Comparison of ENCODE assay signal across 19 cellular contexts in the genomic region with DNA sequence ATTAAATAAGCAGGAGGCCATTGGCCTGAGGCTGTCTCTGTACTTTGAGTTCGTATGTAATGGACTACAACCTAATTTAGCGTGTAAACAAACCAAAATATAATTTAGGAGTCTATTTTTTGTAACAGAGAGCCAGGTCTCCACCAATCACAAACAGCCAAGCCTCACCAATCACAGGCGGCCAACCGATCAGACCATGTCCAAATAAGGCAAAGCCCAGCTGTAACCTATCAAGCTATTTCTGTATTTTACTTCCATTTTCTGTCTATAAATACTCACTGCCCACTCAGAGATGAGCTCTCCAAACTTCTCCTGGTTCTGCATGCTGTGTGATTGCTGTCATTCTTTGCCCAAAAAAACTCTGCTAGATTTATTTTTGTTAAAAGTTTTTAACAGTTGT.
"Had no signal": no experiment of that assay in that cellular context is flagged by ENCODE, and none has a peak within 500 bp of the region (broad histone marks: within the 10 kb centered on the region; RNA-seq: fewer than 3 reads in every experiment).

No MANE protein-coding gene starts in this region.

- H3K27me3 ChIP-seq: gastrocnemius medialis, heart right ventricle, tibial artery, upper lobe of left lung, uterus had no signal

- H3K4me3 ChIP-seq: esophagus muscularis mucosa, gastrocnemius medialis, heart right ventricle, mucosa of descending colon, tibial artery, upper lobe of left lung, uterus had no signal

- H3K9me3 ChIP-seq: esophagus muscularis mucosa, gastrocnemius medialis, mucosa of descending colon, tibial artery, upper lobe of left lung, uterus had no signal

- DNase-seq: effector memory CD8-positive, alpha-beta T cell; gastrocnemius medialis; heart right ventricle; hypothalamus; islet precursor cell; mammary epithelial cell; mucosa of descending colon; naive thymus-derived CD8-positive, alpha-beta T cell; posterior cingulate gyrus; small intestine; stimulated activated CD4-positive, alpha-beta T cell treated with anti-CD3 and anti-CD28 coated beads, Interleukin-12 subunit alpha, Interleukin-12 subunit beta, amount 100 ng/mL, for 4 hours; stimulated activated CD4-positive, alpha-beta T cell treated with anti-CD3 and anti-CD28 coated beads, Interleukin-2, amount 100 ng/mL, for 48 hours; stimulated activated naive CD4-positive, alpha-beta T cell treated with Interleukin-2 at 50 U/mL for 16 hours; tibial artery; upper lobe of left lung; uterus had no signal

- H3K27ac ChIP-seq: epithelial cell of prostate, esophagus muscularis mucosa, gastrocnemius medialis, heart right ventricle, tibial artery, upper lobe of left lung, uterus had no signal

- H3K4me1 ChIP-seq: esophagus muscularis mucosa, gastrocnemius medialis, heart right ventricle, tibial artery, upper lobe of left lung, uterus had no signal

- ATAC-seq: effector memory CD8-positive, alpha-beta T cell; gastrocnemius medialis; heart right ventricle; left lobe of liver; mucosa of descending colon; naive thymus-derived CD8-positive, alpha-beta T cell had no signal

- H3K36me3 ChIP-seq: esophagus muscularis mucosa, gastrocnemius medialis, heart right ventricle, tibial artery, upper lobe of left lung, uterus had no signal

- FAIRE-seq: small intestine had no signal
